In the genomic region with DNA sequence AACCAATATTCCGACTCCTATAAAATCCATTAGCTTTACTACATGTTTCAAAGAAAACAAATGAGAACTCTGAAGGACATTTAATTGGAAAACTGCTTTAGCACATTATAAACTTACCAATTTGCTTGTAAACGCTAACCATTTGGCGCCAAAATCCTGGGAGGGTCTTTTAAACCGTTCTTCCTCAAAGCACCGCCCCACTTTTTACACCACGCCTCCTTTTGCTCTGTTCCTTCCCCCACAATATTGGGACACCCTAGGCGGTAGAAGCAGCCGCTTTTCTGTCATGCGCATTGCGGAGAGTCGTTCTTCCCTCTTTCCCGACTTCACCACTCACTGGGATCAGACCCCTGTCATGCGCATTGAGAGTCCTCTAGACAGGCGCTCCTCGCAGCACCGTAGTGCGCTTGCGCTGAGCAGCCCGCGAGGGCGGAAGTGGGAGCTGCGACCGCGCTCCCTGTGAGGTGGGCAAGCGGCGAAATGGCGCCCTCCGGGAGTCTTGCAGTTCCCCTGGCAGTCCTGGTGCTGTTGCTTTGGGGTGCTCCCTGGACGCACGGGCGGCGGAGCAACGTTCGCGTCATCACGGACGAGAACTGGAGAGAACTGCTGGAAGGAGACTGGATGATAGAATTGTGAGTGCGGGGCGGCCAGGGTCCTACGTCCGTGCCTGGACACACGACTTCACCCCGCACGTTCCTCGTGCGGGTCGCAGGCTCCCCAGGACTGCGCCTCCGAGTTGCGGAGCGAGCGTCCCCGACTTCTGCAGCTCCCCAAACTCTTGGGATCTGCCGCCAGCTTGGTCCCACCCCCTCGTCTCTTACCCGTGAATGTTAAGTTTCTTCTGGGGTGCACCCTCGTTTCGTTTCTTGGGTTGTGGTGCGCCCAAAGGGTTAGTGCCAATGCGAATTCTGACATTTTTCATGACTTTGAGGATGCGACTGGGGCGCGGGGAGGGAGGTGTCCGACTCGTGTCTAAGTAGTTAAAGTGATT, we compare ENCODE assay signal across 8 cellular contexts. TPM values are rescaled to one million over a fixed set of nuclear protein-coding genes. Genes with fewer than 3 reads are reported as not detected.
DNase-seq lines count a peak whose midpoint lies in the region; ATAC-seq and TF ChIP-seq lines count a peak whose summit lies in the region.

Gene TMX1 (plus strand): TSS at position 435 of the 991 bp plus-strand sequence. CDS start 46 bp downstream, at position 481.

- H3K9me3 ChIP-seq in T-helper 17 cell (ENCODE audit: control insufficient read depth, low read length, poor library complexity, severe bottlenecking): no peaks in the 10 kb centered on the region
- H3K9me3 ChIP-seq in prostate gland: no peaks in the 10 kb centered on the region

- H3K4me1 ChIP-seq in prostate gland (replicated peaks): no peaks in the 10 kb centered on the region

- H3K4me3 Mint-ChIP-seq in T-helper 17 cell: no peak within 1 kb of the TSS

- no peaks in the 10 kb centered on the region for H3K27me3 Mint-ChIP-seq in T-helper 17 cell

- no peaks in the 10 kb centered on the region for H3K36me3 Mint-ChIP-seq in T-helper 17 cell (ENCODE audit: low read depth)

- peak within 1 kb of the TSS; percentile 70 to 94 for H3K4me3 ChIP-seq in prostate gland

- peak; percentile 74 for TF ChIP-seq POLR2A in prostate gland (IDR thresholded peaks at IDR 0.05)

- intact Hi-C loops in left ventricle myocardium superior (cut with micrococcal nuclease) (no loop called here), prostate gland (cut with DNase I) (no loop called here)

- peak in 2 of 4 experiments; percentile 13 to 18 for TF ChIP-seq CTCF in prostate gland (IDR thresholded peaks at IDR 0.05)

- H3K4me1 Mint-ChIP-seq in T-helper 17 cell: peaks cover 10% of the 10 kb centered on the region

- peak within 1 kb of the TSS; percentile 79 for H3K27ac ChIP-seq in angular gyrus (ENCODE audit: low read depth, low read length)
- H3K27ac ChIP-seq in prostate gland: peak within 1 kb of the TSS; percentile 33 to 66

- H3K27me3 ChIP-seq in prostate gland (replicated peaks; ENCODE audit: insufficient read depth): no peaks in the 10 kb centered on the region

- H3K27ac Mint-ChIP-seq in T-helper 17 cell: no peak within 1 kb of the TSS

- no peaks in the 10 kb centered on the region for H3K36me3 ChIP-seq in prostate gland

- ATAC-seq in GM18499 (IDR thresholded peaks at IDR 0.05; ENCODE audit: insufficient read depth, unreplicated experiment): peak; percentile 57
- peak; percentile 83 for ATAC-seq in HG02938 (IDR thresholded peaks at IDR 0.05; ENCODE audit: unreplicated experiment)
- peak; percentile 92 for ATAC-seq in T-helper 17 cell
- peak; percentile 100 for ATAC-seq in left ventricle myocardium superior

- DNase-seq in NCI-H1694 treated with DMSO at 0.1 percent for 48 hours (lab: John Stamatoyannopoulos, UW) (peak; percentile 99), T-helper 17 cell (peak; percentile 69 to 84 (median 77)), left ventricle myocardium superior (peak; percentile 95), prostate gland (ENCODE audit: low spot score) (peak; percentile 92), ureter (ENCODE audit: low spot score) (peak; percentile 97)

- under 1% methylated on average over 65 of the region's 65 CpGs for WGBS in prostate gland

RNA-seq across cellular contexts. Expression of gene TMX1, which starts in this region (rescaled TPM):
- total RNA-seq in T-helper 17 cell (10 to 100 TPM; 16.5 to 19.4 TPM), left ventricle myocardium superior (8.9 TPM), prostate gland (10 to 100 TPM; 23.2 to 29.1 TPM), ureter (26.2 TPM)

Comparison
In these comparisons a context has a peak if more than half of its experiments do, and no peak if none do; other contexts are left out.
1. Peak in every context shown above with its lines: DNase-seq, ATAC-seq, H3K4me3 ChIP-seq and H3K27ac ChIP-seq.